ENCODE assay signal across 26 cellular contexts in the genomic region with DNA sequence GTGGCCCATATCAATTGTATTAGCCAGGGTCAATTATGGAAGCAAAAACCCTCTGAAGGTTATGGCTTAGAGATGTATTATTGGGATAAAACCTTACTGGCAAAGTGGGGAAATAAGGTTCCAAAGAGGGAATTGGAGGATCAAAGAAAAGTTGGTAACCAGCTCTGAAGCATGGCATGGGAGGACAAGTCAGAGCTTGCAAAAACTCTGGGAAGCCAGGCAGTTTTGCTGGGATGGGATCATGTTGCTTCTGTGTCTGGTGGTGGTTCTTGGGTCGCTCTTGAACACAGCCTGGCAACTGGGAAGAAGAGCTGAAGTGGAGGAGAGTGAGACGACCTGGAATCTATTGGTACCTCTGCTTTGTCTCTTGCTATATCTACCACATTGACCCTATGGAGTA.
"Had no signal": no experiment of that assay in that cellular context is flagged by ENCODE, and none has a peak within 500 bp of the region (broad histone marks: within the 10 kb centered on the region; RNA-seq: fewer than 3 reads in every experiment).

No MANE protein-coding gene starts in this region.

- H3K4me3 ChIP-seq: left lung, lower lobe of right lung, mucosa of descending colon, ovary, right atrium auricular region, right lobe of liver, smooth muscle cell, stomach, testis, thyroid gland, transverse colon, upper lobe of left lung, vagina had no signal

- H3K4me3 Mint-ChIP-seq: naive thymus-derived CD4-positive, alpha-beta T cell; natural killer cell treated with Interleukin-12 subunit alpha and Interleukin-12 subunit beta and Interleukin-15 and Interleukin-18, amount 100 ng/mL, for 72 hours; stimulated activated memory B cell treated with anti-CD40 and anti-IgM and Interleukin-4, amounts not matched to agents 10 μg/mL and 1 μg/mL and 100 μg/mL, for 72 hours had no signal

- FAIRE-seq: kidney had no signal

- H3K36me3 ChIP-seq: left lung, lower lobe of right lung, ovary, right atrium auricular region, right lobe of liver, stomach, thyroid gland, transverse colon, upper lobe of left lung, vagina had no signal

- H3K36me3 Mint-ChIP-seq: naive thymus-derived CD4-positive, alpha-beta T cell; natural killer cell treated with Interleukin-12 subunit alpha and Interleukin-12 subunit beta and Interleukin-15 and Interleukin-18, amount 100 ng/mL, for 72 hours; stimulated activated memory B cell treated with anti-CD40 and anti-IgM and Interleukin-4, amounts not matched to agents 10 μg/mL and 1 μg/mL and 100 μg/mL, for 72 hours had no signal

- H3K27ac Mint-ChIP-seq: naive thymus-derived CD4-positive, alpha-beta T cell; natural killer cell treated with Interleukin-12 subunit alpha and Interleukin-12 subunit beta and Interleukin-15 and Interleukin-18, amount 100 ng/mL, for 72 hours; progenitor cell of endocrine pancreas; stimulated activated memory B cell treated with anti-CD40 and anti-IgM and Interleukin-4, amounts not matched to agents 10 μg/mL and 1 μg/mL and 100 μg/mL, for 72 hours had no signal

- H3K4me1 Mint-ChIP-seq: naive thymus-derived CD4-positive, alpha-beta T cell; stimulated activated memory B cell treated with anti-CD40 and anti-IgM and Interleukin-4, amounts not matched to agents 10 μg/mL and 1 μg/mL and 100 μg/mL, for 72 hours had no signal

- H3K27me3 ChIP-seq: left lung, ovary, right atrium auricular region, right lobe of liver, stomach, testis, thyroid gland, transverse colon, upper lobe of left lung, vagina had no signal

- H3K27ac ChIP-seq: left lung, lower lobe of right lung, ovary, right atrium auricular region, right lobe of liver, stomach, testis, thyroid gland, transverse colon, upper lobe of left lung, vagina had no signal

- H3K4me1 ChIP-seq: left lung, lower lobe of right lung, right atrium auricular region, right lobe of liver, stomach, testis, transverse colon, upper lobe of left lung, vagina had no signal

- DNase-seq: hippocampal formation; kidney; left colon; left lung; lower lobe of right lung; midbrain; mucosa of descending colon; naive thymus-derived CD4-positive, alpha-beta T cell; ovary; right lobe of liver; stimulated activated CD4-positive, alpha-beta T cell treated with anti-CD3 and anti-CD28 coated beads, Interleukin-1b, Interleukin-23, amount 100 ng/mL, for 48 hours; stimulated activated CD4-positive, alpha-beta T cell treated with anti-CD3 and anti-CD28 coated beads, Interleukin-2, amount 100 ng/mL, for 48 hours; stimulated activated CD4-positive, alpha-beta T cell treated with anti-CD3 and anti-CD28 coated beads, Interleukin-4, amount 100 ng/mL, for 4 hours; stimulated activated CD8-positive, alpha-beta memory T cell treated with anti-CD3 and anti-CD28 coated beads, Interleukin-4, amount 100 ng/mL, for 48 hours; stimulated activated naive CD8-positive, alpha-beta T cell treated with anti-CD3 and anti-CD28 coated beads, Interleukin-15, Interleukin-2, amounts not matched to agents 100 U/mL and 50 U/mL, for 24 hours; stomach; testis; thyroid gland; transverse colon; upper lobe of left lung had no signal

- H3K27me3 Mint-ChIP-seq: progenitor cell of endocrine pancreas had no signal

- ATAC-seq: left colon; left lung; lower lobe of right lung; mucosa of descending colon; naive thymus-derived CD4-positive, alpha-beta T cell; natural killer cell treated with Interleukin-12 subunit alpha and Interleukin-12 subunit beta and Interleukin-15 and Interleukin-18, amount 100 ng/mL, for 72 hours; right lobe of liver; stimulated activated memory B cell treated with anti-CD40 and anti-IgM and Interleukin-4, amounts not matched to agents 10 μg/mL and 1 μg/mL and 100 μg/mL, for 72 hours; stimulated activated naive CD8-positive, alpha-beta T cell treated with anti-CD3 and anti-CD28 coated beads, Interleukin-15, Interleukin-2, amounts not matched to agents 100 U/mL and 50 U/mL, for 24 hours had no signal
